ENCODE assay signal across 1 cellular context in genomic region chr19:49116544-49116943, GRCh38.
TF ChIP-seq lines count a peak whose summit lies in the region.

No MANE protein-coding gene starts in this region.

TF ChIP-seq in IMR-90, 13 proteins besides CTCF, POLR2A, EP300 and RAD21:
- no peak for TF ChIP-seq BHLHE40 (IDR thresholded peaks at IDR 0.05; ENCODE audit: low read depth, low read length)
- no peak for TF ChIP-seq RCOR1 (IDR thresholded peaks at IDR 0.05; ENCODE audit: insufficient replicate concordance, low read length)
- TF ChIP-seq CEBPB (IDR thresholded peaks at IDR 0.05; ENCODE audit: low read depth, low read length) = no peak
- no peak for TF ChIP-seq CHD1 (IDR thresholded peaks at IDR 0.05; ENCODE audit: low read depth, low read length)
- no peak for TF ChIP-seq MXI1 (IDR thresholded peaks at IDR 0.05; ENCODE audit: borderline replicate concordance, low read depth, low read length)
- no peak for TF ChIP-seq SMC3 (IDR thresholded peaks at IDR 0.05; ENCODE audit: low read depth, low read length)
